ENCODE assay signal across 8 cellular contexts in genomic region chr11:15074206-15075161, GRCh38. TPM values are rescaled to one million over a fixed set of nuclear protein-coding genes. Genes with fewer than 3 reads are reported as not detected.
DNase-seq lines count a peak whose midpoint lies in the region; ATAC-seq and TF ChIP-seq lines count a peak whose summit lies in the region.

No MANE protein-coding gene starts in this region.

- DNase-seq in BJ (ENCODE audit: low read depth) (no peak), NCI-H524 (lab: John Stamatoyannopoulos, UW) (peak; percentile 79 to 87), ecto neural progenitor cell (ENCODE audit: low spot score) (peak; percentile 94), lower lobe of right lung (peak; percentile 86)
- peak; percentile 87 for DNase-seq in activated CD4-positive, alpha-beta T cell treated with anti-CD3 and anti-CD28 coated beads, Interleukin-2, amount 50 U/mL, for 24 hours (ENCODE audit: low read depth in 1 of 2, low spot score in 1 of 2)
- peak; percentile 69 for DNase-seq in stimulated activated CD8-positive, alpha-beta memory T cell treated with anti-CD3 and anti-CD28 coated beads, Interleukin-12 subunit alpha, Interleukin-12 subunit beta, amount 100 ng/mL, for 1 hour (ENCODE audit: low read depth)

- H3K27me3 ChIP-seq in BJ (ENCODE audit: control insufficient read depth, insufficient read depth, low read length) = peaks cover 21% of the 10 kb centered on the region
- peaks cover 45% of the 10 kb centered on the region for H3K27me3 ChIP-seq in lower lobe of right lung (ENCODE audit: low read depth)

- H3K9me3 ChIP-seq in lower lobe of right lung = no peaks in the 10 kb centered on the region

- ATAC-seq in GM19328 (IDR thresholded peaks at IDR 0.05; ENCODE audit: unreplicated experiment) (peak; percentile 88), HG03442 (IDR thresholded peaks at IDR 0.05; ENCODE audit: unreplicated experiment) (peak; percentile 93), lower lobe of right lung (peak; percentile 90)

- H3K36me3 ChIP-seq in BJ (ENCODE audit: control insufficient read depth, insufficient read depth, low read length) (no peaks in the 10 kb centered on the region), lower lobe of right lung (no peaks in the 10 kb centered on the region)

- no peak overlapping the region for H3K27ac ChIP-seq in lower lobe of right lung

- H3K4me3 ChIP-seq in BJ (ENCODE audit: low read depth, low read length) = no peak overlapping the region
- peak overlapping the region; percentile 44 for H3K4me3 ChIP-seq in lower lobe of right lung

- CTCF ChIA-PET in BJ (lab: Yijun Ruan, JAX) = interaction anchor here (0.7 to 8.2 kb wide), 28 partner anchors 10 to 285 kb away, joined by 3 to 129 read pairs (median 4); no protein-coding TSS in a partner anchor

- H3K4me1 ChIP-seq in lower lobe of right lung = peaks cover 18% of the 10 kb centered on the region

- intact Hi-C loops in lower lobe of right lung (cut with DNase I) = no loop called here

- TF ChIP-seq CTCF in BJ (IDR thresholded peaks at IDR 0.05; ENCODE audit: insufficient read depth, low read depth, low read length) (peak; percentile 77), lower lobe of right lung (IDR thresholded peaks at IDR 0.05) (peak; percentile 73)

- POLR2A ChIA-PET in BJ (lab: Charles Lee) = no interaction called here

RNA-seq across cellular contexts. Expression of gene CALCB, which starts 1.1 kb away (rescaled TPM):
- not detected in 2 replicates for polyA plus RNA-seq in BJ (2011; rRNA removed)
- not detected in 2 replicates for polyA minus RNA-seq in BJ (2011; rRNA and poly(A)+ RNA removed)
- not detected for total RNA-seq in lower lobe of right lung

RNA-seq across cellular contexts. Expression of gene INSC, which starts 40.2 kb away (rescaled TPM):
- polyA plus RNA-seq in BJ (2011; rRNA removed) = 0.10 TPM in 1 of 2 replicates, not detected in the other
- polyA minus RNA-seq in BJ (2011; rRNA and poly(A)+ RNA removed) = 0.19 and 0.46 TPM in 2 replicates
- total RNA-seq in lower lobe of right lung = 1.1 TPM
